7 cellular contexts compared by ENCODE assay signal in genomic region chr1:143905214-143906179, GRCh38.
DNase-seq lines count a peak whose midpoint lies in the region; ATAC-seq and TF ChIP-seq lines count a peak whose summit lies in the region.
"Not testable (repeated sequence)": the region's sequence is repeated elsewhere in the genome, so short reads cannot be mapped to it uniquely, and the experiment has no call there.

No MANE protein-coding gene starts in this region.

- not testable (repeated sequence) for H3K27ac Mint-ChIP-seq in GM23338; T-helper 1 cell treated with Interleukin-12 subunit alpha and Interleukin-12 subunit beta and Interleukin-4 antibody, amounts not matched to agents 30 μg/mL and 1 μg/mL, for 36 hours; effector memory CD8-positive, alpha-beta T cell

- not testable (repeated sequence) for H3K4me1 Mint-ChIP-seq in GM23338; T-helper 1 cell treated with Interleukin-12 subunit alpha and Interleukin-12 subunit beta and Interleukin-4 antibody, amounts not matched to agents 30 μg/mL and 1 μg/mL, for 36 hours (ENCODE audit: low read depth); effector memory CD8-positive, alpha-beta T cell (ENCODE audit: low read depth in 2 of 2)

- not testable (repeated sequence) for H3K27me3 Mint-ChIP-seq in GM23338 (ENCODE audit: insufficient read depth, low read depth, poor library complexity); T-helper 1 cell treated with Interleukin-12 subunit alpha and Interleukin-12 subunit beta and Interleukin-4 antibody, amounts not matched to agents 30 μg/mL and 1 μg/mL, for 36 hours (ENCODE audit: low read depth); effector memory CD8-positive, alpha-beta T cell

- not testable (repeated sequence) for H3K9me3 ChIP-seq in right atrium auricular region; muscle layer of colon (ENCODE audit: low read length)

- H3K4me3 Mint-ChIP-seq in GM23338 = peak overlapping the region; percentile 78
- peak overlapping the region; percentile 63 for H3K4me3 Mint-ChIP-seq in T-helper 1 cell treated with Interleukin-12 subunit alpha and Interleukin-12 subunit beta and Interleukin-4 antibody, amounts not matched to agents 30 μg/mL and 1 μg/mL, for 36 hours
- H3K4me3 Mint-ChIP-seq in effector memory CD8-positive, alpha-beta T cell = peak overlapping the region; percentile 47 to 77

- H3K36me3 Mint-ChIP-seq in GM23338 (ENCODE audit: low read depth); T-helper 1 cell treated with Interleukin-12 subunit alpha and Interleukin-12 subunit beta and Interleukin-4 antibody, amounts not matched to agents 30 μg/mL and 1 μg/mL, for 36 hours (ENCODE audit: low read depth); effector memory CD8-positive, alpha-beta T cell (ENCODE audit: insufficient read depth): not testable (repeated sequence)

- DNase-seq in GM23338 (ENCODE audit: low spot score) (peak; percentile 38), activated gamma-delta T cell treated with Interleukin-2 at 50 U/mL for 16 hours (peak; percentile 4), right atrium auricular region (ENCODE audit: low spot score) (peak; percentile 60)
- peak in 1 of 3 experiments; percentile 1 for DNase-seq in effector memory CD8-positive, alpha-beta T cell
- DNase-seq in stimulated activated CD4-positive, alpha-beta T cell treated with anti-CD3 and anti-CD28 coated beads, Interleukin-1b, Interleukin-23, amount 100 ng/mL, for 48 hours = peak; percentile 18

- not testable (repeated sequence) for H3F3A ChIP-seq in GM23338 (replicated peaks; ENCODE audit: low read depth)

- peak; percentile 67 for ATAC-seq in GM23338
- peak; percentile 33 for ATAC-seq in effector memory CD8-positive, alpha-beta T cell (replicated peaks)

- not testable (repeated sequence) for H3K4me2 ChIP-seq in GM23338

- H3K4me1 ChIP-seq in GM23338 (ENCODE audit: insufficient read depth); right atrium auricular region; muscle layer of colon (ENCODE audit: insufficient read depth, low read length): not testable (repeated sequence)

- TF ChIP-seq CTCF in GM23338 (conservative IDR thresholded peaks at IDR 0.05; ENCODE audit: low read depth in 2 of 2); right atrium auricular region (IDR thresholded peaks at IDR 0.05): not testable (repeated sequence)

- not testable (repeated sequence) for H3K9me3 Mint-ChIP-seq in GM23338; T-helper 1 cell treated with Interleukin-12 subunit alpha and Interleukin-12 subunit beta and Interleukin-4 antibody, amounts not matched to agents 30 μg/mL and 1 μg/mL, for 36 hours; effector memory CD8-positive, alpha-beta T cell

- H4K20me1 ChIP-seq in GM23338 (replicated peaks; ENCODE audit: insufficient read depth) = not testable (repeated sequence)

- H3K4me3 ChIP-seq in GM23338 (0 out of 2 replicates have a peak overlapping the region, but pooled peaks have one; percentile 34), right atrium auricular region (peak overlapping the region; percentile 25 to 46)
- H3K4me3 ChIP-seq in muscle layer of colon (ENCODE audit: low read depth in 1 of 2, low read length in 2 of 2) = not testable (repeated sequence)

- not testable (repeated sequence) for H3K79me2 ChIP-seq in GM23338 (replicated peaks; ENCODE audit: insufficient read depth)

- H3K9ac ChIP-seq in muscle layer of colon (ENCODE audit: low read length) = not testable (repeated sequence)

- not testable (repeated sequence) for H3K27ac ChIP-seq in GM23338 (ENCODE audit: low read depth)
- peak overlapping the region; percentile 21 to 47 for H3K27ac ChIP-seq in right atrium auricular region
- peak overlapping the region; percentile 13 for H3K27ac ChIP-seq in muscle layer of colon (ENCODE audit: low read depth, low read length)

- H3K27me3 ChIP-seq in GM23338 (ENCODE audit: insufficient read depth); right atrium auricular region; muscle layer of colon (ENCODE audit: control insufficient read depth in 1 of 2, insufficient read depth in 2 of 2, low read length in 2 of 2): not testable (repeated sequence)

- not testable (repeated sequence) for H3K36me3 ChIP-seq in GM23338 (ENCODE audit: insufficient read depth); right atrium auricular region; muscle layer of colon (ENCODE audit: insufficient read depth, low read length)

- not testable (repeated sequence) for H3K9me2 ChIP-seq in GM23338 (ENCODE audit: insufficient read depth)

- not testable (repeated sequence) for H2AFZ ChIP-seq in GM23338
